21 cellular contexts compared by ENCODE assay signal in the genomic region with DNA sequence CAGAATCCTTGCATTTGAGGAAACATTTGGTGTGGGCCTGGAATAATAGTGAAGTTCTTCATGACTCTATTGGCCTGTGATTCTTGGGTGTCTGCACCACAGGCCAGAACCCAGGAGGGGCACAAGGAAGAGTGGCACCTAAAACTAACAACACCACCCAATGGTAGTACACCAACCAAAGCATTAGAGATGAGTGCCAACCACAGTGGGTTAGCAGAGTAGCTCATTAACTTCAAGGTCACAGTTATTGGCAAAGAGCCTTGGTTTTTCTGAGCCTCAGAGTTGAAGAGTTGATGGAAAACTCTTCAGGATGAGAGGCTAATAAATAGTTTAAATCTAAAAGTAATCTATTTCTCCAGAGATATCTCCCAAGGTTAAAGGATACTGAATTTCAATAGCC.
"Had no signal": no experiment of that assay in that cellular context is flagged by ENCODE, and none has a peak within 500 bp of the region (broad histone marks: within the 10 kb centered on the region; RNA-seq: fewer than 3 reads in every experiment).

No MANE protein-coding gene starts in this region.

- ATAC-seq: natural killer cell; psoas muscle; right lobe of liver; stimulated activated memory B cell treated with anti-CD40 and anti-IgM and Interleukin-4, amounts not matched to agents 10 μg/mL and 1 μg/mL and 100 μg/mL, for 72 hours; stimulated activated naive CD8-positive, alpha-beta T cell treated with anti-CD3 and anti-CD28 coated beads, Interleukin-15, amount 100 ng/mL, for 72 hours had no signal

- H3K27me3 Mint-ChIP-seq: naive B cell; stimulated activated memory B cell treated with anti-CD40 and anti-IgM and Interleukin-4, amounts not matched to agents 10 μg/mL and 1 μg/mL and 100 μg/mL, for 72 hours; stimulated activated naive CD8-positive, alpha-beta T cell treated with anti-CD3 and anti-CD28 coated beads, Interleukin-15, amount 100 ng/mL, for 72 hours; type B pancreatic cell had no signal

- FAIRE-seq: kidney had no signal

- H3K9me3 Mint-ChIP-seq: mesothelial cell of epicardium; naive B cell; natural killer cell; nephron progenitor cell; neural progenitor cell; stimulated activated memory B cell treated with anti-CD40 and anti-IgM and Interleukin-4, amounts not matched to agents 10 μg/mL and 1 μg/mL and 100 μg/mL, for 72 hours; stimulated activated naive CD8-positive, alpha-beta T cell treated with anti-CD3 and anti-CD28 coated beads, Interleukin-15, amount 100 ng/mL, for 72 hours; type B pancreatic cell had no signal

- H3K27ac Mint-ChIP-seq: mesothelial cell of epicardium; naive B cell; natural killer cell; nephron progenitor cell; neural progenitor cell; stimulated activated memory B cell treated with anti-CD40 and anti-IgM and Interleukin-4, amounts not matched to agents 10 μg/mL and 1 μg/mL and 100 μg/mL, for 72 hours; stimulated activated naive CD8-positive, alpha-beta T cell treated with anti-CD3 and anti-CD28 coated beads, Interleukin-15, amount 100 ng/mL, for 72 hours; type B pancreatic cell had no signal

- H3K36me3 Mint-ChIP-seq: natural killer cell; stimulated activated memory B cell treated with anti-CD40 and anti-IgM and Interleukin-4, amounts not matched to agents 10 μg/mL and 1 μg/mL and 100 μg/mL, for 72 hours; type B pancreatic cell had no signal

- H3K4me3 Mint-ChIP-seq: mesothelial cell of epicardium; naive B cell; natural killer cell; nephron progenitor cell; neural progenitor cell; stimulated activated memory B cell treated with anti-CD40 and anti-IgM and Interleukin-4, amounts not matched to agents 10 μg/mL and 1 μg/mL and 100 μg/mL, for 72 hours; stimulated activated naive CD8-positive, alpha-beta T cell treated with anti-CD3 and anti-CD28 coated beads, Interleukin-15, amount 100 ng/mL, for 72 hours; type B pancreatic cell had no signal

- H3K4me1 Mint-ChIP-seq: mesothelial cell of epicardium; naive B cell; natural killer cell; nephron progenitor cell; neural progenitor cell; stimulated activated memory B cell treated with anti-CD40 and anti-IgM and Interleukin-4, amounts not matched to agents 10 μg/mL and 1 μg/mL and 100 μg/mL, for 72 hours; stimulated activated naive CD8-positive, alpha-beta T cell treated with anti-CD3 and anti-CD28 coated beads, Interleukin-15, amount 100 ng/mL, for 72 hours had no signal

- DNase-seq: hypothalamus; kidney; left ventricle myocardium inferior; mesendoderm; naive B cell; natural killer cell; nephron progenitor cell; occipital lobe; psoas muscle; right lobe of liver; stimulated activated CD4-positive, alpha-beta T cell treated with anti-CD3 and anti-CD28 coated beads, Interleukin-1b, Interleukin-23, amount 100 ng/mL, for 48 hours; stimulated activated CD4-positive, alpha-beta T cell treated with anti-CD3 and anti-CD28 coated beads, Interleukin-2, amount 100 ng/mL, for 48 hours; stimulated activated CD4-positive, alpha-beta T cell treated with anti-CD3 and anti-CD28 coated beads, Interleukin-4, amount 100 ng/mL, for 4 hours; stimulated activated CD8-positive, alpha-beta memory T cell treated with anti-CD3 and anti-CD28 coated beads, Interleukin-4, amount 100 ng/mL, for 48 hours; stimulated activated naive CD4-positive, alpha-beta T cell treated with Interleukin-2 at 50 U/mL for 16 hours; stimulated activated naive CD8-positive, alpha-beta T cell treated with anti-CD3 and anti-CD28 coated beads, Interleukin-15, amount 100 ng/mL, for 72 hours; substantia nigra had no signal
